Comparison of ENCODE assay signal across 8 cellular contexts in the genomic region with DNA sequence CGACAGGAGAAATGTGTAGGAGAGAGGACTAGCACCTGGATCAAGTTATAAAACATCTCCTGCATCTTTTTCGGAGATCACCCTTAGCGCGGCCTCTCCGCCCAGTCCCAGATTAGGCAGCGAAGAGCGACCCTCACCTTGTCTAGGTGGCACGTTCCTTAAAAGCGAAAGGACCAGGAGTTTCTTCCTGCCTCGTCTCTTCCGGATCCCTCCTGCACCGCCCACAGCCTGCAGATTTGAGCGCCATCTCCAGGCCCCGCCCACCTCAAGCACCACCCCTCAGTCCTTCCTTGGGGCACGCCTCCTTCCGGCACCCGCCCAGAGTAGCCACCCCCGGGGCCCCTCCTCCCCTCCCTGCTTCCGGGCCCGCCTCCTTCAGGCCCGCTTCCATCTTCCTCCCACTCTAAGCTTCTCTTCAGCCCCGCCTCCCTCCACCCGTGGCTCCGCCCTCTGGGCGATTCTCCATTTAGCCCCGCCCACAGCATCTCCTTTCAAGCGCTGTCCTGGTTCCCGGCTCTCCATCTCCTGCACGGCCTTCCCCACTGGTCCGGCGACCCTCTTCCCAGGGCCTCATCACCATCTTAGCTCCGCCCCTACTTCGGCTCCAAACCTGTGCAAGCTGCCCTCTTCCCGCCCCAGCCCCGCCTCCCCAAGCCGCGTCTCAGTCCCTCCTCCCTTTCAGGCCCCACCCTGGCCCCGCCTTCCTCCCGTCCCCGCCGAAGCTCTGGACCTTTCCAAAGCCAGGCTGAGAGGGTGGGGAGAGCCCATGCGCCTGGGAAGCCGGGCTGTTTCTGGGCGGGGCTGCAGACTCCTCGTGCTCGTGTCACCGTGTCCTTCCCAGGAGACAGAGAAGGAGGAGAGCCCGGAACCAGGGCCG. TPM values are rescaled to one million over a fixed set of nuclear protein-coding genes. Genes with fewer than 3 reads are reported as not detected.
A peak's percentile ranks its signal among the peaks of the same experiment; 100 is the strongest.
DNase-seq lines count a peak whose midpoint lies in the region; ATAC-seq, FAIRE-seq and TF ChIP-seq lines count a peak whose summit lies in the region.

No MANE protein-coding gene starts in this region.

- intact Hi-C loops in HepG2 (cut with micrococcal nuclease; ENCODE audit: unreplicated experiment) = loop anchor here (1.0 to 5.0 kb wide), 4 partner anchors 12 to 76 kb away; no protein-coding TSS in a partner anchor

- peaks cover 36% of the 10 kb centered on the region for H4K20me1 ChIP-seq in HepG2 (ENCODE audit: insufficient read depth, low read length)

- no TSS peak for BruUV-seq in HepG2 (replicated peaks; lab: Mats Ljungman, UMichigan)

- peaks cover 3% of the 10 kb centered on the region for H3K36me3 ChIP-seq in CD4-positive, CD25-positive, alpha-beta regulatory T cell (ENCODE audit: control insufficient read depth, insufficient read depth, low read length)
- H3K36me3 ChIP-seq in HepG2 (replicated peaks in 1 of 2; ENCODE audit: control insufficient read depth in 1 of 2, insufficient read depth in 2 of 2, low read length in 2 of 2) = 0 out of 5 replicates have a peak, but pooled peaks cover 1 to 8% of the 10 kb centered on the region in 2 experiments

- H3K4me1 Mint-ChIP-seq in CD4-positive, CD25-positive, alpha-beta regulatory T cell = peaks cover 5 to 80% (median 53%) of the 10 kb centered on the region in 4 donors

- peak overlapping the region; percentile 97 for H3K4me3 ChIP-seq in CD4-positive, CD25-positive, alpha-beta regulatory T cell (ENCODE audit: low read depth, low read length)
- H3K4me3 ChIP-seq in HepG2 (replicated peaks in 1 of 3; ENCODE audit: insufficient read depth in 1 of 3, low read depth in 2 of 3, low read length in 3 of 3) = peak overlapping the region; percentile 95 to 98 (median 96)

- peak overlapping the region; percentile 96 for H3K9ac ChIP-seq in HepG2 (ENCODE audit: insufficient read depth, low read depth, low read length)

- peak overlapping the region; percentile 94 for H3K27ac ChIP-seq in CD4-positive, CD25-positive, alpha-beta regulatory T cell (ENCODE audit: insufficient read depth, low read length, poor library complexity, severe bottlenecking)
- peak overlapping the region; percentile 92 for H3K27ac ChIP-seq in HepG2 (ENCODE audit: extremely low read length, insufficient read depth, low read length)

- TF ChIP-seq EP300 in HepG2 (IDR thresholded peaks at IDR 0.05; ENCODE audit: low read depth in 2 of 2, low read length in 2 of 2) (peak; percentile 29 to 53; a peak in 2 of 4 replicates), HepG2 (CRISPR knock-in tag; IDR thresholded peaks at IDR 0.05; ENCODE audit: borderline replicate concordance) (no peak; the same call in 1 of the 2 replicates)

- peak overlapping the region; percentile 97 to 100 (median 98) for H3K4me3 Mint-ChIP-seq in CD4-positive, CD25-positive, alpha-beta regulatory T cell

- no peaks in the 10 kb centered on the region for H3K9me3 ChIP-seq in CD4-positive, CD25-positive, alpha-beta regulatory T cell (ENCODE audit: control insufficient read depth in 2 of 2, low read length in 2 of 2)
- no peaks in the 10 kb centered on the region for H3K9me3 ChIP-seq in HepG2 (ENCODE audit: low read length)

- 1% methylated on average over 45 of the region's 49 CpGs for WGBS in HepG2 (ENCODE audit: low lambda C conversion rate)

- CTCF ChIA-PET in HepG2 (lab: Yijun Ruan, JAX; ENCODE audit: low intra/inter-chr PET ratio, low total read pairs) = interaction anchor here (1.3 kb wide), 1 partner anchor 76 kb away, joined by 4 read pairs; no protein-coding TSS in a partner anchor

- H3K36me3 Mint-ChIP-seq in CD4-positive, CD25-positive, alpha-beta regulatory T cell = peaks cover 10% of the 10 kb centered on the region

- H2AFZ ChIP-seq in HepG2 (ENCODE audit: low read length) = peak overlapping the region; percentile 21

- H3K27me3 Mint-ChIP-seq in CD4-positive, CD25-positive, alpha-beta regulatory T cell = peaks cover 5% of the 10 kb centered on the region

- TF ChIP-seq RAD21 in HepG2 (CRISPR knock-in tag; IDR thresholded peaks at IDR 0.05) = peak; percentile 42; the same call in 1 of the 2 replicates

- H3K4me1 ChIP-seq in CD4-positive, CD25-positive, alpha-beta regulatory T cell (ENCODE audit: control insufficient read depth, insufficient read depth, low read length, poor library complexity, severe bottlenecking) = peaks cover 51% of the 10 kb centered on the region
- H3K4me1 ChIP-seq in HepG2 (ENCODE audit: insufficient read depth, low read length) = peaks cover 54% of the 10 kb centered on the region

- peak; percentile 99 to 100 (median 99) for DNase-seq in CD4-positive, CD25-positive, alpha-beta regulatory T cell
- DNase-seq in NCI-H774 (lab: John Stamatoyannopoulos, UW) (peak; percentile 98), dermis blood vessel endothelial cell (peak; percentile 99), HepG2 (ENCODE audit: low spot score) (peak; percentile 100)
- DNase-seq in activated CD4-positive, alpha-beta T cell treated with anti-CD3 and anti-CD28 coated beads, Interleukin-2, amount 50 U/mL, for 48 hours = peak; percentile 99 to 100
- peak; percentile 98 for DNase-seq in stimulated activated CD4-positive, alpha-beta T cell treated with anti-CD3 and anti-CD28 coated beads, Interleukin-2, amount 100 ng/mL, for 48 hours

- POLR2A ChIA-PET in HepG2 (lab: Yijun Ruan, JAX) = interaction anchor here (0.6 to 5.1 kb wide), 67 partner anchors 8 to 1961 kb away, joined by 3 to 315 read pairs (median 4); a partner anchor contains a TSS

- TF ChIP-seq POLR2A in HepG2 (IDR thresholded peaks at IDR 0.05; ENCODE audit: insufficient read depth in 1 of 2, low read depth in 2 of 2, low read length in 2 of 2) = peak; percentile 99

- in situ Hi-C loops in HepG2 (cut with HindIII; ENCODE audit: extremely low pct_ligation_motif_present, low pct_unique_long_range_greater_than_20kb) = no loop called here

- ATAC-seq in CD4-positive, CD25-positive, alpha-beta regulatory T cell (ENCODE audit: low read depth in 2 of 2) = peak; percentile 85 to 87
- ATAC-seq in GM19438 (IDR thresholded peaks at IDR 0.05; ENCODE audit: low read depth, unreplicated experiment) = peak; percentile 65
- ATAC-seq in HG03571 (IDR thresholded peaks at IDR 0.05; ENCODE audit: unreplicated experiment) = peak; percentile 70
- peak; percentile 84 for ATAC-seq in HepG2

- H3K27ac Mint-ChIP-seq in CD4-positive, CD25-positive, alpha-beta regulatory T cell = peak overlapping the region; percentile 98 to 99 (median 99)

- TF ChIP-seq CTCF in HepG2 (CRISPR knock-in tag; IDR thresholded peaks at IDR 0.05) = no peak

- peaks cover 57% of the 10 kb centered on the region for H3K79me2 ChIP-seq in HepG2 (ENCODE audit: insufficient read depth, low read length)

- H3K27me3 ChIP-seq in CD4-positive, CD25-positive, alpha-beta regulatory T cell (ENCODE audit: control insufficient read depth, insufficient read depth, low read length) = no peaks in the 10 kb centered on the region
- H3K27me3 ChIP-seq in HepG2 (ENCODE audit: control insufficient read depth in 1 of 2, insufficient read depth in 2 of 2, low read length in 2 of 2) = no peaks in the 10 kb centered on the region; a peak in 1 of 5 replicates

- FAIRE-seq in HepG2 (lab: Jason Lieb, UNC) = peak; percentile 95

- H3K9me3 Mint-ChIP-seq in CD4-positive, CD25-positive, alpha-beta regulatory T cell = no peaks in the 10 kb centered on the region

- peak overlapping the region; percentile 95 for H3K4me2 ChIP-seq in HepG2 (ENCODE audit: low read depth, low read length)

TF ChIP-seq in HepG2, 621 proteins besides CTCF, POLR2A, EP300 and RAD21 (continues in another document):
- TF ChIP-seq ZNF792 (CRISPR knock-in tag; IDR thresholded peaks at IDR 0.05) (peak; percentile 88), ZNF605 (CRISPR knock-in tag; IDR thresholded peaks at IDR 0.05) (peak; percentile 56; the same call in 1 of the 2 replicates), RELA (CRISPR knock-in tag; IDR thresholded peaks at IDR 0.05) (no peak), POLR2AphosphoS2 (IDR thresholded peaks at IDR 0.05; ENCODE audit: low read depth, low read length) (no peak), ZNF749 (CRISPR knock-in tag; IDR thresholded peaks at IDR 0.05; ENCODE audit: borderline replicate concordance) (peak; percentile 71; the same call in 1 of the 2 replicates), SRF (IDR thresholded peaks at IDR 0.05; ENCODE audit: low read depth, low read length) (no peak), SMAD9 (CRISPR knock-in tag; IDR thresholded peaks at IDR 0.05) (peak; percentile 81; the same call in 1 of the 2 replicates)

RNA-seq across cellular contexts. Expression of a gene that starts 0.6 kb away (rescaled TPM):
- total RNA-seq in CD4-positive, CD25-positive, alpha-beta regulatory T cell = 170 TPM
- polyA plus RNA-seq in CD4-positive, CD25-positive, alpha-beta regulatory T cell = 100 to 1,000 TPM; 160 to 216 (median 194) TPM
- total RNA-seq in dermis blood vessel endothelial cell (71.0 and 99.9 TPM in 2 replicates), HepG2 (2016; rRNA removed; fragmentation: Illumina TruSeq; extraction: Trizol) (186 and 213 TPM in 2 replicates)
- total RNA-seq in HepG2 (2016; cell fraction: cytosol; rRNA removed; fragmentation: Illumina TruSeq; extraction: Trizol; ENCODE audit: low read depth) = 149 TPM in 2 replicates
- 189 and 205 TPM in 2 replicates for total RNA-seq in HepG2 (2016; cell fraction: insoluble cytoplasmic fraction; rRNA removed; fragmentation: Illumina TruSeq; extraction: Trizol)
- 212 and 253 TPM in 2 replicates for total RNA-seq in HepG2 (2016; cell fraction: membrane; rRNA removed; fragmentation: Illumina TruSeq; extraction: Trizol)
- total RNA-seq in HepG2 (2016; cell fraction: nucleus; rRNA removed; fragmentation: Illumina TruSeq; extraction: Trizol) = 108 and 117 TPM in 2 replicates
- polyA plus RNA-seq in HepG2 (2011; rRNA removed) = 178 and 179 TPM in 2 replicates
- 154 and 230 TPM in 2 replicates for polyA plus RNA-seq in HepG2 (2011; cell fraction: cytosol; rRNA removed)
- 90.5 and 93.6 TPM in 2 replicates for polyA plus RNA-seq in HepG2 (2011; cell fraction: nucleus; rRNA removed)
- 139 and 151 TPM in 2 replicates for polyA plus RNA-seq in HepG2 (2012)
- polyA plus RNA-seq in HepG2 (2016; cell fraction: cytosol; fragmentation: Illumina TruSeq; extraction: Trizol; ENCODE audit: low read depth) = 205 and 264 TPM in 2 replicates
- 400 and 432 TPM in 2 replicates for polyA plus RNA-seq in HepG2 (2016; cell fraction: insoluble cytoplasmic fraction; fragmentation: Illumina TruSeq; extraction: Trizol; ENCODE audit: low read depth)
- 287 and 342 TPM in 2 replicates for polyA plus RNA-seq in HepG2 (2016; cell fraction: membrane; fragmentation: Illumina TruSeq; extraction: Trizol; ENCODE audit: low read depth)
- polyA plus RNA-seq in HepG2 (2016; cell fraction: nucleus; fragmentation: Illumina TruSeq; extraction: Trizol; ENCODE audit: insufficient read depth, low read depth) = 252 and 257 TPM in 2 replicates
- polyA minus RNA-seq in HepG2 (2011; rRNA and poly(A)+ RNA removed; ENCODE audit: low replicate concordance) = 148 and 200 TPM in 2 replicates
- polyA minus RNA-seq in HepG2 (2011; cell fraction: cytosol; rRNA and poly(A)+ RNA removed) = 99.8 and 102 TPM in 2 replicates
- polyA minus RNA-seq in HepG2 (2011; cell fraction: nucleus; rRNA and poly(A)+ RNA removed) = 75.0 and 76.2 TPM in 2 replicates

Comparison
In these comparisons a context has a peak if more than half of its experiments do, and no peak if none do; other contexts are left out.
1. Peak in every context shown above with its lines: DNase-seq, ATAC-seq, H3K4me3 ChIP-seq and H3K27ac ChIP-seq.